12 cellular contexts compared by ENCODE assay signal in the genomic region with DNA sequence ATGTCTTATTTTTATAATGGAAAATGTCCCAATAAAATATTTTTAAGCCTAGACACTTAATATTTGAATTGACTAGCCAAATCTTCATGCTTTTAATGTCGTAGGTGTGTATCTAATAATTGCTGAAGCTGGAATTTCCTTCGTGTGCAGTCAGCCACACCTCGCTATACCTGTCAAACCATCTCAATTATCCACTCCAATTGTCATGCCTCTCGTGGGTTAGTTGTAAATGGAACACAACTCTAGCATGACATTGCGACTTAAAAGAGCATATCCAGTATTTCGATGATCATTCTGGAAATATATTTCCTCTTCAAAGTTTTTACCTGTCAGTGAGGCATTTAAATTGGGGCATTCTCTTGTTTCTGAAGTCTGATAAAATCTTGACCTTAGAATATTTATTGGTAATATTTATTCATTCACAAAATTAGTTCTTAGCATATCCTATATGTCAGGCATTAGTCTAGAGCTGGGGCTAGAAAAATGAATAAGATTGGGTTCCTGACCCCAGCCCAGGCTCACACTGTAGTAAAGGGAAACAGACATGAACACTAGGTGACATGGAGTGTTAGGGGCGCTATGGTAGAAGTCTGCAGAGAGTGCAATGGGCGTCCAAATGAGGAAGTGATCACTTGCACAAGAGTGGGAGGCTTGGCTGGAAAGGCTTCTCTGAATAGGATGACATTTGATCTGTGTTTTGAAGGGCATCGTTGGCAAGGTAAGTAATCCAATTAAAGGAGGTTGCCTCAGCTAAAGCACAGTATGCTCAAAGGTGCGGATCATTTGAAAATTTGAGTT. TPM values are rescaled to one million over a fixed set of nuclear protein-coding genes. Genes with fewer than 3 reads are reported as not detected.
DNase-seq lines count a peak whose midpoint lies in the region; ATAC-seq and TF ChIP-seq lines count a peak whose summit lies in the region.
"Had no signal": no experiment of that assay in that cellular context is flagged by ENCODE, and none has a peak within 500 bp of the region (broad histone marks: within the 10 kb centered on the region; RNA-seq: fewer than 3 reads in every experiment).

No MANE protein-coding gene starts in this region.

- ATAC-seq in GM21390 (IDR thresholded peaks at IDR 0.05; ENCODE audit: unreplicated experiment) (peak; percentile 81), HG03575 (IDR thresholded peaks at IDR 0.05; ENCODE audit: extremely low read depth, insufficient number of reproducible peaks, low FRiP score, unreplicated experiment) (peak; percentile 76), mucosa of descending colon (no peak), left lung (no peak)
- ATAC-seq: HCT116 had no signal

- TF ChIP-seq CTCF in GM06990 (IDR thresholded peaks at IDR 0.05; ENCODE audit: insufficient read depth, low read length, poor library complexity, severe bottlenecking), result peak; percentile 6
- no peak for TF ChIP-seq CTCF in mucosa of descending colon (IDR thresholded peaks at IDR 0.05)
- no peak for TF ChIP-seq CTCF in left lung (IDR thresholded peaks at IDR 0.05)

- no peak for DNase-seq in GM06990 (ENCODE audit: extremely low read depth, insufficient read length)
- peak; percentile 86 for DNase-seq in SIG-M5 treated with dmso at 0.1 percent for 504 hours (lab: John Stamatoyannopoulos, UW; ENCODE audit: unreplicated experiment)
- no peak for DNase-seq in mucosa of descending colon
- no peak for DNase-seq in stimulated activated CD4-positive, alpha-beta T cell treated with anti-CD3 and anti-CD28 coated beads, Interleukin-12 subunit alpha, Interleukin-12 subunit beta, amount 100 ng/mL, for 4 hours
- no peak for DNase-seq in left lung
- DNase-seq in NCI-H1694 treated with DMSO at 0.1 percent for 48 hours (lab: John Stamatoyannopoulos, UW), result no peak
- DNase-seq: NCI-H1930 had no signal

- H3K4me1 ChIP-seq in mucosa of descending colon (ENCODE audit: low read depth) (no peaks in the 10 kb centered on the region), left lung (no peaks in the 10 kb centered on the region)
- H3K4me1 ChIP-seq: ascending aorta had no signal

- no peaks in the 10 kb centered on the region for H3K9me3 ChIP-seq in mucosa of descending colon
- H3K9me3 ChIP-seq in left lung, result no peaks in the 10 kb centered on the region
- H3K9me3 ChIP-seq: ascending aorta had no signal

- H3K36me3 ChIP-seq in GM06990 (ENCODE audit: control insufficient read depth, insufficient read depth, low read length) (no peaks in the 10 kb centered on the region), mucosa of descending colon (ENCODE audit: low read depth) (no peaks in the 10 kb centered on the region), left lung (no peaks in the 10 kb centered on the region)
- H3K36me3 ChIP-seq: ascending aorta had no signal

- intact Hi-C loops in mucosa of descending colon (cut with DNase I, micrococcal nuclease) (no loop called here), left lung (cut with DNase I) (no loop called here)

- H3K27me3 ChIP-seq in GM06990 (replicated peaks; ENCODE audit: control insufficient read depth, insufficient read depth, low read length), result no peaks in the 10 kb centered on the region
- H3K27me3 ChIP-seq in left lung, result no peaks in the 10 kb centered on the region
- H3K27me3 ChIP-seq: ascending aorta had no signal

- H3K27ac ChIP-seq in left lung, result no peak overlapping the region
- H3K27ac ChIP-seq: ascending aorta, C4-2B had no signal

- H3K4me3 ChIP-seq in GM06990 (replicated peaks; ENCODE audit: low read depth, low read length) (no peak overlapping the region), mucosa of descending colon (no peak overlapping the region), left lung (no peak overlapping the region)
- H3K4me3 ChIP-seq: ascending aorta had no signal

RNA-seq across cellular contexts. Expression of gene CFAP206, which starts 11.0 kb away (rescaled TPM):
- under 1 TPM in 1 of 3 donors, not detected in 2; 0.32 TPM for total RNA-seq in mucosa of descending colon
- total RNA-seq in left lung, result 1 to 10 TPM in 1 of 2 donors, under 1 TPM in 1; 0.93 to 3.1 TPM

RNA-seq across cellular contexts. Expression of gene C6orf163, which starts 52.2 kb away (rescaled TPM):
- total RNA-seq in mucosa of descending colon, result 1 to 10 TPM; 2.7 to 7.8 (median 3.8) TPM
- total RNA-seq in left lung, result 1 to 10 TPM; 2.1 to 2.3 TPM
- total RNA-seq: ascending aorta had no signal

Comparison
In these comparisons a context has a peak if more than half of its experiments do, and no peak if none do; other contexts are left out.
1. ATAC-seq: peak in GM21390 (single experiment) and HG03575 (single experiment); none in mucosa of descending colon (single experiment) and left lung (single experiment).